ENCODE assay signal across 8 cellular contexts in the genomic region with DNA sequence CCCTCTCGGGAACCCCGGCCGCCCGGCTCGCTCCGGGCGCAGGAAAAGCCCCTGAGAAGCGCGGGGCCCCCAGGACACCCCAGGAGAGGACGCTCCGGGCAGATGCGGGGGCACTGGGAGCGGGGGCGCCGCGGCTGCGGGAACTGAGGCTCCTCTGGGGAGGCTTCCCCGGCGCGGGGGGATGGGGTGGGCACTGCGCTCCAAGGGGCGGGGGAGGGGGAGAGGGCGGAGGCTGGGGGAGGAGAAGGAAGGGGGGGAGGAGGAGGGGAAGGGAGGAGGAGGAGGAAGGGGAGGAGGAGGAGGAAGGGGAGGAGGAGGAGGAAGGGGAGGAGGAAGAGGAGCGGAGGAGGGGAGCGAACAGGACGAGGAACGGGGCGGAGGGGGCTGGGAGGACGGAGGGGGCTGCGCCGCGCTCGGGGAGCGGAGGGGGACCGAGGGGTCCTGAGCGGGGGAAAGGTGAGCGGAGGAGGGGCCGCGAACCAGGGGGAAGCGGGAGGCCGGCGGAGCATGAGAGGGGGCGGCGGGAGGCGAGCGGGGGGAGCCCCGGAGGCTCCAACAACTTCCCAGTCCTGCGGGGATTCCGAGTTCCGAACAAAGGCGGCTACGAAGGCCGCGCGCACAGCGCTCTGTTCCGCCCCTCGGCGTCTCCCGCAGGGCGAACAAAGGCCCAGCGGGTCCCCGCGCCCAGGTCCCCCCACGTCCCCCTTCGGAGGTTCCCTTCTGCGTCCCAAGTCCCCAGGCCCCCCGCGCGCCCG. TPM values are rescaled to one million over a fixed set of nuclear protein-coding genes. Genes with fewer than 3 reads are reported as not detected.
DNase-seq lines count a peak whose midpoint lies in the region; ATAC-seq, FAIRE-seq and TF ChIP-seq lines count a peak whose summit lies in the region.

No MANE protein-coding gene starts in this region.

- WGBS in pancreas, 2 donors, result 0 to 3% methylated on average over 35 to 67 of the region's 71 CpGs

- H3K27me3 Mint-ChIP-seq in T-helper 17 cell, result peaks cover 74% of the 10 kb centered on the region

- no peak overlapping the region for H3K27ac Mint-ChIP-seq in T-helper 17 cell

- no peak for TF ChIP-seq CTCF in cardiac muscle cell (IDR thresholded peaks at IDR 0.05; ENCODE audit: low read depth, low read length)
- TF ChIP-seq CTCF in pancreas (IDR thresholded peaks at IDR 0.05), result no peak

- H3K4me3 ChIP-seq in cardiac muscle cell (peak overlapping the region; percentile 85), pancreas (peak overlapping the region; percentile 18 to 50 (median 22))

- DNase-seq in EH (ENCODE audit: low read depth) (peak; percentile 68), T-helper 17 cell (no peak), cardiac muscle cell (ENCODE audit: low read depth in 1 of 2, low spot score in 1 of 2) (peak; percentile 62 to 75), pancreas (peak in 2 of 6 donors; percentile 6 to 63), NCI-H2029 treated with DMSO at 0.1 percent for 48 hours (lab: John Stamatoyannopoulos, UW) (no peak)
- no peak for DNase-seq in stimulated activated CD4-positive, alpha-beta T cell treated with anti-CD3 and anti-CD28 coated beads, Interleukin-4, amount 100 ng/mL, for 1 hour

- H3K4me3 Mint-ChIP-seq in T-helper 17 cell, result peak overlapping the region; percentile 84

- no peaks in the 10 kb centered on the region for H3K36me3 Mint-ChIP-seq in T-helper 17 cell (ENCODE audit: low read depth)

- H3K27me3 ChIP-seq in cardiac muscle cell (peaks cover 11% of the 10 kb centered on the region), pancreas (peaks cover 0 to 6% (median 0%) of the 10 kb centered on the region in 4 donors)

- H3K4me1 ChIP-seq in cardiac muscle cell (ENCODE audit: low read depth), result no peaks in the 10 kb centered on the region
- no peaks in the 10 kb centered on the region for H3K4me1 ChIP-seq in pancreas

- peaks cover 5% of the 10 kb centered on the region for H3K4me1 Mint-ChIP-seq in T-helper 17 cell

- intact Hi-C loops in pancreas (cut with DNase I), result loop anchor here in 1 of 3 donors (10.0 kb wide), 1 partner anchor 149 kb away; no protein-coding TSS in a partner anchor

- H3K9me3 ChIP-seq in T-helper 17 cell (ENCODE audit: control insufficient read depth, low read length, poor library complexity, severe bottlenecking) (no peaks in the 10 kb centered on the region), cardiac muscle cell (ENCODE audit: low read depth) (no peaks in the 10 kb centered on the region), pancreas (no peaks in the 10 kb centered on the region)

- ATAC-seq in T-helper 17 cell (no peak), pancreas (peak; percentile 26 to 34 (median 30)), GM21367 (IDR thresholded peaks at IDR 0.05; ENCODE audit: unreplicated experiment) (no peak), GM21619 (IDR thresholded peaks at IDR 0.05; ENCODE audit: unreplicated experiment) (no peak)

- FAIRE-seq in pancreas (lab: Jason Lieb, UNC), result no peak

- H3K27ac ChIP-seq in cardiac muscle cell, result peak overlapping the region; percentile 55
- H3K27ac ChIP-seq in pancreas, result peak overlapping the region in 2 of 4 donors; percentile 59 to 63

- H3K36me3 ChIP-seq in cardiac muscle cell, result no peaks in the 10 kb centered on the region
- no peaks in the 10 kb centered on the region for H3K36me3 ChIP-seq in pancreas

RNA-seq across cellular contexts. Expression of a gene that starts 0.7 kb away (rescaled TPM):
- total RNA-seq in T-helper 17 cell (not detected), cardiac muscle cell (110 and 129 TPM in 2 replicates), pancreas (10 to 100 TPM in 1 of 6 donors, 1 to 10 TPM in 5; 2.0 to 21.1 (median 4.6) TPM)
- polyA plus RNA-seq in cardiac muscle cell (85.7 and 96.8 TPM in 2 replicates), pancreas (1 to 10 TPM; 2.6 to 4.7 TPM)

Comparison
In these comparisons a context has a peak if more than half of its experiments do, and no peak if none do; other contexts are left out.
1. DNase-seq: peak in EH (single experiment) and cardiac muscle cell (2 of 2); none in T-helper 17 cell (0 of 3), NCI-H2029 treated with DMSO at 0.1 percent for 48 hours (single experiment) and stimulated activated CD4-positive, alpha-beta T cell treated with anti-CD3 and anti-CD28 coated beads, Interleukin-4, amount 100 ng/mL, for 1 hour (single experiment).
2. ATAC-seq: peak in pancreas (4 of 4); none in T-helper 17 cell (single experiment), GM21367 (single experiment) and GM21619 (single experiment).